Comparison of ENCODE assay signal across 35 cellular contexts in genomic region chr15:34673241-34673640, GRCh38.
"Had no signal": no experiment of that assay in that cellular context is flagged by ENCODE, and none has a peak within 500 bp of the region (broad histone marks: within the 10 kb centered on the region; RNA-seq: fewer than 3 reads in every experiment).

No MANE protein-coding gene starts in this region.

- H3K9me3 ChIP-seq: MG63 had no signal

- H3K4me3 ChIP-seq: MG63 had no signal

- H3K36me3 ChIP-seq: MG63 had no signal

- DNase-seq: Karpas-422, Kasumi-1, MG63, MM.1S, MV-4-11, NCI-H1048, NCI-H1092, NCI-H1092 treated with DMSO at 0.1 percent for 48 hours, NCI-H1105, NCI-H1105 treated with DMSO at 0.1 percent for 48 hours, NCI-H1417 treated with DMSO at 0.1 percent for 48 hours, NCI-H1436, NCI-H1436 treated with DMSO at 0.1 percent for 48 hours, NCI-H146, NCI-H1694, NCI-H1694 treated with DMSO at 0.1 percent for 48 hours, NCI-H187, NCI-H187 treated with DMSO at 0.1 percent for 48 hours, NCI-H1930, NCI-H2029, NCI-H2029 treated with DMSO at 0.1 percent for 48 hours, NCI-H2081, NCI-H2081 treated with DMSO at 0.1 percent for 48 hours, NCI-H2107, NCI-H2171, NCI-H2171 treated with DMSO at 0.1 percent for 48 hours, NCI-H2227 treated with DMSO at 0.1 percent for 48 hours, NCI-H226, NCI-H345, NCI-H446, NCI-H446 treated with DMSO at 0.1 percent for 48 hours, NCI-H510A, NCI-H510A treated with DMSO at 0.1 percent for 48 hours, NCI-H524, NCI-H524 treated with DMSO at 0.1 percent for 48 hours had no signal
